27 cellular contexts compared by ENCODE assay signal in genomic region chr2:136801628-136802027, GRCh38. TPM values are rescaled to one million over a fixed set of nuclear protein-coding genes. Genes with fewer than 3 reads are reported as not detected.
"Had no signal": no experiment of that assay in that cellular context is flagged by ENCODE, and none has a peak within 500 bp of the region (broad histone marks: within the 10 kb centered on the region; RNA-seq: fewer than 3 reads in every experiment).

No MANE protein-coding gene starts in this region.

- H3K9me3 Mint-ChIP-seq: activated B cell treated with CpG ODN at 0.5 μM for 24 hours; activated T-cell treated with anti-CD3 and anti-CD28 coated beads, Interleukin-2, amount 50 U/mL, for 24 hours; activated T-helper 17 cell treated with anti-CD3 and anti-CD28 coated beads, Interleukin-2, amount 50 U/mL, for 72 hours; dendritic cell treated with granulocyte-macrophage colony-stimulating factor and Interleukin-4, amounts not matched to agents 40 ng/mL and 50 ng/mL, for 4 days; nephron progenitor cell; stimulated activated effector memory CD8-positive, alpha-beta T cell treated with anti-CD3 and anti-CD28 coated beads, Interleukin-12 subunit alpha, Interleukin-12 subunit beta, amount 100 ng/mL, for 72 hours had no signal

- ATAC-seq: activated CD4-positive, alpha-beta T cell treated with anti-CD3 and anti-CD28 coated beads for 36 hours; activated naive CD4-positive, alpha-beta T cell treated with anti-CD3 and anti-CD28 coated beads, Interleukin-2, amount 50 U/mL, for 72 hours; activated T-helper 17 cell treated with anti-CD3 and anti-CD28 coated beads, Interleukin-2, amount 50 U/mL, for 72 hours; left lobe of liver; lower lobe of right lung; mucosa of descending colon; sciatic nerve; stimulated activated effector memory CD8-positive, alpha-beta T cell treated with anti-CD3 and anti-CD28 coated beads, Interleukin-12 subunit alpha, Interleukin-12 subunit beta, amount 100 ng/mL, for 72 hours had no signal

- DNase-seq: activated B cell treated with CpG ODN at 0.5 μM for 24 hours; activated CD4-positive, alpha-beta T cell treated with anti-CD3 and anti-CD28 coated beads for 36 hours; activated CD4-positive, alpha-beta T cell treated with anti-CD3 and anti-CD28 coated beads, Interleukin-2, amount 50 U/mL, for 4 hours; activated CD8-positive, alpha-beta memory T cell treated with anti-CD3 and anti-CD28 coated beads for 24 hours; activated CD8-positive, alpha-beta memory T cell treated with anti-CD3 and anti-CD28 coated beads, Interleukin-2, amount 50 U/mL, for 4 hours; activated T-cell treated with anti-CD3 and anti-CD28 coated beads, Interleukin-2, amount 50 U/mL, for 24 hours; brain microvascular endothelial cell; caudate nucleus; effector CD4-positive, alpha-beta T cell; glutamatergic neuron; immature natural killer cell; lower lobe of right lung; mesendoderm; mucosa of descending colon; nephron progenitor cell; posterior cingulate gyrus; small intestine; stimulated activated CD4-positive, alpha-beta T cell treated with anti-CD3 and anti-CD28 coated beads, Interleukin-2, amount 100 ng/mL, for 24 hours; transverse colon had no signal

- H3K4me1 Mint-ChIP-seq: activated B cell treated with CpG ODN at 0.5 μM for 24 hours; activated CD4-positive, alpha-beta T cell treated with anti-CD3 and anti-CD28 coated beads for 36 hours; activated T-helper 17 cell treated with anti-CD3 and anti-CD28 coated beads, Interleukin-2, amount 50 U/mL, for 72 hours; immature natural killer cell; nephron progenitor cell; stimulated activated effector memory CD8-positive, alpha-beta T cell treated with anti-CD3 and anti-CD28 coated beads, Interleukin-12 subunit alpha, Interleukin-12 subunit beta, amount 100 ng/mL, for 72 hours had no signal

- H3K9me3 ChIP-seq: ascending aorta, lower lobe of right lung, mucosa of descending colon, transverse colon had no signal

- H3K4me3 ChIP-seq: ascending aorta, hepatocyte, lower lobe of right lung, mucosa of descending colon, transverse colon had no signal

- H3K36me3 Mint-ChIP-seq: activated naive CD4-positive, alpha-beta T cell treated with anti-CD3 and anti-CD28 coated beads, Interleukin-2, amount 50 U/mL, for 72 hours; stimulated activated effector memory CD8-positive, alpha-beta T cell treated with anti-CD3 and anti-CD28 coated beads, Interleukin-12 subunit alpha, Interleukin-12 subunit beta, amount 100 ng/mL, for 72 hours had no signal

- H3K27ac Mint-ChIP-seq: activated B cell treated with CpG ODN at 0.5 μM for 24 hours; activated CD4-positive, alpha-beta T cell treated with anti-CD3 and anti-CD28 coated beads for 36 hours; activated naive CD4-positive, alpha-beta T cell treated with anti-CD3 and anti-CD28 coated beads, Interleukin-2, amount 50 U/mL, for 72 hours; activated T-cell treated with anti-CD3 and anti-CD28 coated beads, Interleukin-2, amount 50 U/mL, for 24 hours; activated T-helper 17 cell treated with anti-CD3 and anti-CD28 coated beads, Interleukin-2, amount 50 U/mL, for 72 hours; dendritic cell treated with granulocyte-macrophage colony-stimulating factor and Interleukin-4, amounts not matched to agents 40 ng/mL and 50 ng/mL, for 4 days; immature natural killer cell; nephron progenitor cell; stimulated activated effector memory CD8-positive, alpha-beta T cell treated with anti-CD3 and anti-CD28 coated beads, Interleukin-12 subunit alpha, Interleukin-12 subunit beta, amount 100 ng/mL, for 72 hours had no signal

- H3K4me3 Mint-ChIP-seq: activated B cell treated with CpG ODN at 0.5 μM for 24 hours; activated CD4-positive, alpha-beta T cell treated with anti-CD3 and anti-CD28 coated beads for 36 hours; activated T-cell treated with anti-CD3 and anti-CD28 coated beads, Interleukin-2, amount 50 U/mL, for 24 hours; activated T-helper 17 cell treated with anti-CD3 and anti-CD28 coated beads, Interleukin-2, amount 50 U/mL, for 72 hours; dendritic cell treated with granulocyte-macrophage colony-stimulating factor and Interleukin-4, amounts not matched to agents 40 ng/mL and 50 ng/mL, for 4 days; immature natural killer cell; nephron progenitor cell; stimulated activated effector memory CD8-positive, alpha-beta T cell treated with anti-CD3 and anti-CD28 coated beads, Interleukin-12 subunit alpha, Interleukin-12 subunit beta, amount 100 ng/mL, for 72 hours had no signal

- H2AFZ ChIP-seq: hepatocyte had no signal

- H3K27ac ChIP-seq: ascending aorta, brain microvascular endothelial cell, hepatocyte, lower lobe of right lung, transverse colon had no signal

- H3K27me3 ChIP-seq: ascending aorta, brain microvascular endothelial cell, hepatocyte, transverse colon had no signal

- H3K4me2 ChIP-seq: hepatocyte had no signal

- H3K36me3 ChIP-seq: ascending aorta, brain microvascular endothelial cell, lower lobe of right lung, transverse colon had no signal

- H3K4me1 ChIP-seq: ascending aorta, lower lobe of right lung, transverse colon had no signal

- H3K27me3 Mint-ChIP-seq: activated B cell treated with CpG ODN at 0.5 μM for 24 hours; activated T-cell treated with anti-CD3 and anti-CD28 coated beads, Interleukin-2, amount 50 U/mL, for 24 hours; dendritic cell treated with granulocyte-macrophage colony-stimulating factor and Interleukin-4, amounts not matched to agents 40 ng/mL and 50 ng/mL, for 4 days had no signal

RNA-seq across cellular contexts. Expression of gene THSD7B, which starts 36.3 kb away (rescaled TPM):
- polyA plus RNA-seq: immature natural killer cell had no signal
